Comparison of ENCODE assay signal across 8 cellular contexts in genomic region chr4:88706574-88706973, GRCh38. TPM values are rescaled to one million over a fixed set of nuclear protein-coding genes. Genes with fewer than 3 reads are reported as not detected.
A peak's percentile ranks its signal among the peaks of the same experiment; 100 is the strongest.
DNase-seq lines count a peak whose midpoint lies in the region; ATAC-seq, FAIRE-seq and TF ChIP-seq lines count a peak whose summit lies in the region.

No MANE protein-coding gene starts in this region.

- no peaks in the 10 kb centered on the region for H3K4me1 ChIP-seq in mesenchymal stem cell (ENCODE audit: control insufficient read depth, insufficient read depth, low read depth, low read length)

- H2AK5ac ChIP-seq in mesenchymal stem cell (ENCODE audit: low read length, severe bottlenecking): no peak overlapping the region

- H3K9me3 ChIP-seq in mesenchymal stem cell (ENCODE audit: control insufficient read depth, low read length): no peaks in the 10 kb centered on the region

- no peak for FAIRE-seq in GM12892 (lab: Jason Lieb, UNC)

- peak overlapping the region; percentile 62 for H3K27ac ChIP-seq in cingulate gyrus (ENCODE audit: low read depth, low read length)
- no peak overlapping the region for H3K27ac ChIP-seq in mesenchymal stem cell (ENCODE audit: low read length, poor library complexity, severe bottlenecking)

- H3K36me3 ChIP-seq in mesenchymal stem cell (ENCODE audit: control insufficient read depth in 1 of 2, insufficient read depth in 2 of 2, low read depth in 1 of 2, low read length in 2 of 2): peaks cover 0 to 40% of the 10 kb centered on the region in 2 experiments

- no peak overlapping the region for H4K8ac ChIP-seq in mesenchymal stem cell (ENCODE audit: low read length)

- H3K4ac ChIP-seq in mesenchymal stem cell (ENCODE audit: low read depth in 1 of 2, low read length in 2 of 2): no peak overlapping the region

- WGBS in mesenchymal stem cell: 83% methylated on average over 9 of the region's 9 CpGs

- H3K4me2 ChIP-seq in mesenchymal stem cell (ENCODE audit: low read length, poor library complexity, severe bottlenecking): no peak overlapping the region

- no peak overlapping the region for H4K91ac ChIP-seq in mesenchymal stem cell (ENCODE audit: low read length)

- DNase-seq in DMS153 treated with DMSO at 0.1 percent for 48 hours (lab: John Stamatoyannopoulos, UW; ENCODE audit: unreplicated experiment) (peak; percentile 45), NCI-H2196 (lab: John Stamatoyannopoulos, UW; ENCODE audit: unreplicated experiment) (peak; percentile 17), mesenchymal stem cell (peak; percentile 51), ecto neural progenitor cell (ENCODE audit: low spot score) (no peak), GM12892 (ENCODE audit: insufficient read length) (no peak), KG1 (lab: John Stamatoyannopoulos, UW) (no peak)

- TF ChIP-seq POLR2A in GM12892 (IDR thresholded peaks at IDR 0.05; ENCODE audit: low read depth, low read length): no peak

- H2BK120ac ChIP-seq in mesenchymal stem cell (ENCODE audit: low read depth, low read length): no peak overlapping the region

- ATAC-seq in HG03045 (IDR thresholded peaks at IDR 0.05; ENCODE audit: unreplicated experiment): no peak

- no peaks in the 10 kb centered on the region for H3K79me1 ChIP-seq in mesenchymal stem cell (replicated peaks; ENCODE audit: low read length, poor library complexity, severe bottlenecking)

- H3K14ac ChIP-seq in mesenchymal stem cell (ENCODE audit: low read length in 2 of 2): no peak overlapping the region

- no peak overlapping the region for H3K4me3 ChIP-seq in mesenchymal stem cell (ENCODE audit: insufficient read depth in 1 of 2, low read depth in 1 of 2, low read length in 2 of 2)

- H2BK5ac ChIP-seq in mesenchymal stem cell (ENCODE audit: low read depth, low read length, poor library complexity, severe bottlenecking): no peak overlapping the region

- H3K23ac ChIP-seq in mesenchymal stem cell (ENCODE audit: low read length in 2 of 2): no peak overlapping the region

- no peak overlapping the region for H2AFZ ChIP-seq in mesenchymal stem cell (ENCODE audit: low read depth, low read length)

- no peak overlapping the region for H2BK12ac ChIP-seq in mesenchymal stem cell (ENCODE audit: low read length in 2 of 2)

- no peak overlapping the region for H2BK15ac ChIP-seq in mesenchymal stem cell (ENCODE audit: low read depth, poor library complexity, severe bottlenecking)

- H3K18ac ChIP-seq in mesenchymal stem cell (ENCODE audit: low read depth in 1 of 2, low read length in 2 of 2): no peak overlapping the region

- H3K27me3 ChIP-seq in mesenchymal stem cell (ENCODE audit: control insufficient read depth in 1 of 2, insufficient read depth in 1 of 2, low read length in 2 of 2): no peaks in the 10 kb centered on the region

- H3K9ac ChIP-seq in mesenchymal stem cell (ENCODE audit: low read length): peak overlapping the region; percentile 74

RNA-seq across cellular contexts. Expression of gene NAP1L5, which starts 8.9 kb away (rescaled TPM):
- 9.1 TPM for polyA plus RNA-seq in mesenchymal stem cell (2013, experiment 1 of 2)
- 9.6 TPM for polyA plus RNA-seq in mesenchymal stem cell (2013, experiment 2 of 2)
- 4.1 TPM for polyA plus RNA-seq in GM12892 (2012; ENCODE audit: missing spikeins)

Comparison
In these comparisons a context has a peak if more than half of its experiments do, and no peak if none do; other contexts are left out.
1. DNase-seq: peak in DMS153 treated with DMSO at 0.1 percent for 48 hours (single experiment), NCI-H2196 (single experiment) and mesenchymal stem cell (single experiment); none in ecto neural progenitor cell (single experiment), GM12892 (single experiment) and KG1 (single experiment).